ENCODE assay signal across 8 cellular contexts in the genomic region with DNA sequence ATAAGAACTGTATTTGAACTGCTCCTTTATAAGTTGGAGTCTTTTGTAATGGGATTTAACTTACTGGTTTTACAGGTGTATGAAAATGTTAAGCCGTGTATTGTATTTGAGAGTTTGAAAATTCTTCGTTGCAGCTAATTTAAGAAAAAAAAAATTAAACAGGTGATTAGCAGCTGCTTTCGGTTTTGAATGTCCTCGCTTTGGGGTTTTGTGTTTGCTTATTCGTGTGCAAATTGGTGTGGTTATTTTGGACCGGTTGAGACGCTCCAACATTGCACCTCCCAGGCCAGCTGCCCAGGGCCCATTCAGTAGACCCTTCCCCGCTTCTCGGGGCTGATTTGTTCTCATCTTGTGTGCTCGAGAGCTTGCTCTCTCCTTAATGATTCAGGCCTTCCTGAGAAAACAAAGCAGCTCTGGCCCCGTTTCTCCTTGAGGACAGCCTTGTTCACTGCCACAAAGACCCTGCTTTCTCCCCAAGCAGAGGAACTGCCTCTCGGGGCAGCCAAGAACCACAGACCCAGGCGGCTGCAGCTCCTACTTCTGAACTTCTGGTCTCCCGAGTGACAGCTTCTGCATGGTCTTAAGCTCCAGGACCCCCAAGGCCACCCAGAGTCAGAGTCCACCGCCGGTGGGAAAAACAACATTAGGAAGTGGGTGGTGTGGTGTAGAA.
DNase-seq lines count a peak whose midpoint lies in the region; ATAC-seq and TF ChIP-seq lines count a peak whose summit lies in the region.

No MANE protein-coding gene starts in this region.

- peak; percentile 50 for DNase-seq in GM13976 (ENCODE audit: low spot score)
- peak; percentile 43 for DNase-seq in NCI-H2029 (lab: John Stamatoyannopoulos, UW)
- DNase-seq in testis = peak; percentile 34
- DNase-seq in activated CD4-positive, CD25-positive, alpha-beta regulatory T cell (lab: John Stamatoyannopoulos, UW) = no peak
- DNase-seq in DMS114 treated with DMSO at 0.1 percent for 48 hours (lab: John Stamatoyannopoulos, UW; ENCODE audit: unreplicated experiment) = no peak

- TF ChIP-seq POLR2A in testis (IDR thresholded peaks at IDR 0.05) = no peak

- TF ChIP-seq CTCF in GM13976 (IDR thresholded peaks at IDR 0.05; ENCODE audit: borderline replicate concordance, control extremely low read depth, extremely low read depth, insufficient read depth, missing control alignments) (no peak), testis (IDR thresholded peaks at IDR 0.05) (no peak)

- 34 to 38% methylated on average over 10 to 16 of the region's 16 CpGs for WGBS in testis, 2 donors

- H3K9me3 ChIP-seq in iPS-20b (ENCODE audit: insufficient read depth, low read depth, low read length) (no peaks in the 10 kb centered on the region), testis (no peaks in the 10 kb centered on the region)

- H3K27ac ChIP-seq in iPS-20b (ENCODE audit: low read length) = no peak overlapping the region
- peak overlapping the region; percentile 59 to 87 for H3K27ac ChIP-seq in testis

- intact Hi-C loops in testis (cut with DNase I; ENCODE audit: low total_unique reads) = no loop called here

- no peak overlapping the region for H3K4me3 ChIP-seq in iPS-20b (ENCODE audit: low read length)
- H3K4me3 ChIP-seq in testis = no peak overlapping the region

- in situ Hi-C loops in GM13976 (cut with MboI; ENCODE audit: low sequenced_read_pairs, unreplicated experiment) = no loop called here

- H3K27me3 ChIP-seq in iPS-20b (ENCODE audit: insufficient read depth, low read length) (no peaks in the 10 kb centered on the region), testis (no peaks in the 10 kb centered on the region)

- H3K4me1 ChIP-seq in iPS-20b (ENCODE audit: insufficient read depth, low read length) = peaks cover 17% of the 10 kb centered on the region; the same call in 1 of the 2 replicates
- peaks cover 25% of the 10 kb centered on the region for H3K4me1 ChIP-seq in testis

- H3K36me3 ChIP-seq in iPS-20b (ENCODE audit: insufficient read depth, low read depth, low read length) = 0 out of 2 replicates have a peak, but pooled peaks cover 4% of the 10 kb centered on the region
- no peaks in the 10 kb centered on the region for H3K36me3 ChIP-seq in testis (ENCODE audit: low read depth, missing control alignments)

- peak; percentile 39 for ATAC-seq in GM21619 (IDR thresholded peaks at IDR 0.05; ENCODE audit: unreplicated experiment)
- no peak for ATAC-seq in HG03457 (IDR thresholded peaks at IDR 0.05; ENCODE audit: unreplicated experiment)

- H3K9ac ChIP-seq in iPS-20b (ENCODE audit: low read depth, low read length) = peak overlapping the region; percentile 57; the same call in 1 of the 2 replicates

Comparison
In these comparisons a context has a peak if more than half of its experiments do, and no peak if none do; other contexts are left out.
1. DNase-seq: peak in GM13976 (single experiment), NCI-H2029 (single experiment) and testis (single experiment); none in activated CD4-positive, CD25-positive, alpha-beta regulatory T cell (0 of 4) and DMS114 treated with DMSO at 0.1 percent for 48 hours (single experiment).